Comparison of ENCODE assay signal across 17 cellular contexts in genomic region chr2:207790898-207791297, GRCh38.
"Had no signal": no experiment of that assay in that cellular context is flagged by ENCODE, and none has a peak within 500 bp of the region (broad histone marks: within the 10 kb centered on the region; RNA-seq: fewer than 3 reads in every experiment).

No MANE protein-coding gene starts in this region.

- H3K27me3 ChIP-seq: body of pancreas, colonic mucosa, gastroesophageal sphincter, heart right ventricle, thyroid gland had no signal

- H3K27ac ChIP-seq: colonic mucosa, gastroesophageal sphincter, thyroid gland, WERI-Rb-1 had no signal

- ATAC-seq: gastroesophageal sphincter had no signal

- H3K36me3 ChIP-seq: colonic mucosa, gastroesophageal sphincter, heart right ventricle, thyroid gland, WERI-Rb-1 had no signal

- H3K9me3 ChIP-seq: body of pancreas, colonic mucosa, gastroesophageal sphincter, heart right ventricle, thyroid gland had no signal

- H3K4me3 ChIP-seq: body of pancreas, colonic mucosa, gastroesophageal sphincter, heart right ventricle, lung, thyroid gland had no signal

- DNase-seq: activated CD4-positive, alpha-beta T cell treated with anti-CD3 and anti-CD28 coated beads for 1 hour; activated CD4-positive, alpha-beta T cell treated with anti-CD3 and anti-CD28 coated beads, Interleukin-2, amount 50 U/mL, for 4 hours; activated naive CD4-positive, alpha-beta T cell; activated T-cell treated with anti-CD3 and anti-CD28 coated beads for 4 hours; body of pancreas; colonic mucosa; heart right ventricle; immature natural killer cell; midbrain; occipital lobe; stimulated activated CD4-positive, alpha-beta T cell treated with anti-CD3 and anti-CD28 coated beads, Interleukin-2, amount 100 ng/mL, for 24 hours; stimulated activated naive CD4-positive, alpha-beta T cell treated with Interleukin-2 at 50 U/mL for 16 hours; WERI-Rb-1 had no signal

- H3K4me1 ChIP-seq: colonic mucosa had no signal

- FAIRE-seq: endometrium had no signal
